20 cellular contexts compared by ENCODE assay signal in the genomic region with DNA sequence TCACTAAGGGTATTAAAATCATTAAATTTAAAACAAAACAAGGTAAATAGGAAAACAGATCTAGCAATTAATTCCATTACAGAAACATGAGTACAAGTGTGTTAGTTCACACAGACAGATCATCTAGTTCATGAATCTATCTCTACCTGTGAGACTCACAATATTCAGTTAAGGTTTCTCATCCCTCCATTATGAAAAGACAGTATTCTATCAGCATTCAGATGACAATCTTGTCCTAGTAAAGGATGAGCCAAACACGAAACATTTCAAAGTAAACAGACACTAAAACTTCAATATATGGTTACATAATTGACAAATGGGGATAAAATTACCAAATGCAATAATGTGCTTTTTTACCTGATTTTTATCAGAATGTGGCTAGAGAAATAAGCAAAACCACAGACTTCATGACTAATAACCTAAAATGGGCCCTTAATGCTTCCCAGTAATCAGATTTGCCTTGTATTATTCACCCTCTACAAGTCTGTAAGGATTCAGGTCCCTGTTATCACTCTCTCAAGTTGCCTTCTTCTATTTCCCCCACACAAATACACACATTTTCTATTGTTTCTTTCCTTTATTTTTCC.
DNase-seq lines count a peak whose midpoint lies in the region; ATAC-seq and TF ChIP-seq lines count a peak whose summit lies in the region.
"Had no signal": no experiment of that assay in that cellular context is flagged by ENCODE, and none has a peak within 500 bp of the region (broad histone marks: within the 10 kb centered on the region; RNA-seq: fewer than 3 reads in every experiment).

No MANE protein-coding gene starts in this region.

- H3K36me3 ChIP-seq in RWPE2 (ENCODE audit: low read depth) (peaks cover 14% of the 10 kb centered on the region), osteoblast (ENCODE audit: insufficient read depth, low read length) (no peaks in the 10 kb centered on the region), right lobe of liver (no peaks in the 10 kb centered on the region)
- H3K36me3 ChIP-seq: gastroesophageal sphincter, thyroid gland had no signal

- H3K4me3 ChIP-seq in RWPE2 (ENCODE audit: severe bottlenecking) (no peak overlapping the region), cardiac fibroblast (replicated peaks in 1 of 2; ENCODE audit: low read depth in 2 of 2, low read length in 2 of 2) (no peak overlapping the region), osteoblast (ENCODE audit: insufficient read depth, low read length) (no peak overlapping the region), right lobe of liver (no peak overlapping the region)
- H3K4me3 ChIP-seq: body of pancreas, gastroesophageal sphincter, mucosa of descending colon, thyroid gland had no signal

- ATAC-seq in RWPE2 (ENCODE audit: low read depth) (peak; percentile 42; the same call in 1 of the 3 replicates), right lobe of liver (no peak), HG03280 (IDR thresholded peaks at IDR 0.05; ENCODE audit: unreplicated experiment) (no peak)
- ATAC-seq: activated CD8-positive, alpha-beta T cell treated with anti-CD3 and anti-CD28 coated beads for 36 hours; body of pancreas; gastroesophageal sphincter; mucosa of descending colon; sciatic nerve had no signal

- TF ChIP-seq CTCF in RWPE2 (IDR thresholded peaks at IDR 0.05; ENCODE audit: poor library complexity, severe bottlenecking): no peak
- no peak for TF ChIP-seq CTCF in cardiac fibroblast (IDR thresholded peaks at IDR 0.05; ENCODE audit: low read depth, low read length)
- no peak for TF ChIP-seq CTCF in osteoblast (IDR thresholded peaks at IDR 0.05; ENCODE audit: extremely low read depth, low read depth, low read length)
- TF ChIP-seq CTCF in right lobe of liver (IDR thresholded peaks at IDR 0.05): no peak

- intact Hi-C loops in right lobe of liver (cut with DNase I): no loop called here

- H3K27me3 ChIP-seq in RWPE2 (ENCODE audit: insufficient read depth, poor library complexity, severe bottlenecking) (no peaks in the 10 kb centered on the region), osteoblast (ENCODE audit: insufficient read depth, low read length) (no peaks in the 10 kb centered on the region), right lobe of liver (no peaks in the 10 kb centered on the region)
- H3K27me3 ChIP-seq: body of pancreas, gastroesophageal sphincter, thyroid gland had no signal

- H3K27ac ChIP-seq in RWPE2 (ENCODE audit: poor library complexity, severe bottlenecking): no peak overlapping the region
- H3K27ac ChIP-seq in osteoblast (ENCODE audit: low read depth, low read length): peak overlapping the region; percentile 9
- no peak overlapping the region for H3K27ac ChIP-seq in right lobe of liver
- H3K27ac ChIP-seq: body of pancreas, gastroesophageal sphincter, thyroid gland had no signal

- DNase-seq in ELR (ENCODE audit: low read depth) (peak; percentile 36), RWPE2 (ENCODE audit: low spot score) (no peak), cardiac fibroblast (ENCODE audit: low read depth in 2 of 2) (peak; percentile 17 to 55), osteoblast (ENCODE audit: insufficient read length, low spot score, missing footprints) (no peak), Ammon's horn (ENCODE audit: low spot score) (no peak), right lobe of liver (no peak), NCI-H187 treated with DMSO at 0.1 percent for 48 hours (lab: John Stamatoyannopoulos, UW) (no peak)
- DNase-seq: activated CD8-positive, alpha-beta T cell treated with anti-CD3 and anti-CD28 coated beads for 36 hours; activated naive CD8-positive, alpha-beta T cell treated with anti-CD3 and anti-CD28 coated beads, Interleukin-2, amount 10 ng/mL, durations not matched to agents 7 days and 5 days; body of pancreas; effector CD8-positive, alpha-beta T cell; islet precursor cell; mucosa of descending colon; NCI-H1092 treated with DMSO at 0.1 percent for 48 hours; NCI-H1930; NCI-H526 treated with DMSO at 0.1 percent for 48 hours; thyroid gland had no signal

- peaks cover 12% of the 10 kb centered on the region for H4K20me1 ChIP-seq in osteoblast (ENCODE audit: insufficient read depth, low read length)

- H3K4me1 ChIP-seq in RWPE2 (ENCODE audit: insufficient read depth, poor library complexity, severe bottlenecking) (peaks cover 6% of the 10 kb centered on the region), osteoblast (ENCODE audit: insufficient read depth, low read length) (peaks cover 12% of the 10 kb centered on the region), right lobe of liver (no peaks in the 10 kb centered on the region)
- H3K4me1 ChIP-seq: thyroid gland had no signal

- no peak for TF ChIP-seq POLR2A in right lobe of liver (IDR thresholded peaks at IDR 0.05)

- WGBS in right lobe of liver (ENCODE audit: insufficient coverage, low coverage, low lambda C conversion rate, missing lambda C conversion rate): 50% methylated on average over 1 of the region's 1 CpG

- H3K79me2 ChIP-seq in osteoblast (ENCODE audit: insufficient read depth, low read length): peaks cover 84% of the 10 kb centered on the region

- H3K4me2 ChIP-seq in osteoblast (ENCODE audit: insufficient read depth, low read length): no peak overlapping the region

- no peaks in the 10 kb centered on the region for H3K9me3 ChIP-seq in RWPE2 (ENCODE audit: severe bottlenecking)
- no peaks in the 10 kb centered on the region for H3K9me3 ChIP-seq in osteoblast (ENCODE audit: low read depth, low read length)
- no peaks in the 10 kb centered on the region for H3K9me3 ChIP-seq in right lobe of liver
- H3K9me3 ChIP-seq: body of pancreas, gastroesophageal sphincter, mucosa of descending colon, thyroid gland had no signal

- H2AFZ ChIP-seq in osteoblast (ENCODE audit: low read length): no peak overlapping the region

Comparison
In these comparisons a context has a peak if more than half of its experiments do, and no peak if none do; other contexts are left out.
1. DNase-seq: peak in ELR (single experiment) and cardiac fibroblast (2 of 2); none in RWPE2 (single experiment), osteoblast (single experiment), Ammon's horn (single experiment), right lobe of liver (0 of 3) and NCI-H187 treated with DMSO at 0.1 percent for 48 hours (single experiment).